In genomic region chr11:74697722-74698121, GRCh38 we compare ENCODE assay signal across 18 cellular contexts. TPM values are rescaled to one million over a fixed set of nuclear protein-coding genes. Genes with fewer than 3 reads are reported as not detected.
DNase-seq lines count a peak whose midpoint lies in the region; ATAC-seq and TF ChIP-seq lines count a peak whose summit lies in the region.
"Had no signal": no experiment of that assay in that cellular context is flagged by ENCODE, and none has a peak within 500 bp of the region (broad histone marks: within the 10 kb centered on the region; RNA-seq: fewer than 3 reads in every experiment).

No MANE protein-coding gene starts in this region.

- H3K27ac ChIP-seq in heart left ventricle (peak overlapping the region; percentile 24 to 89 (median 74)), gastroesophageal sphincter (peak overlapping the region; percentile 77 to 91 (median 86)), prostate gland (peak overlapping the region; percentile 19 to 63), uterus (peak overlapping the region; percentile 87 to 92)

- H3K9me3 Mint-ChIP-seq in activated CD4-positive, alpha-beta memory T cell treated with anti-CD3 and anti-CD28 coated beads for 36 hours = no peaks in the 10 kb centered on the region
- no peaks in the 10 kb centered on the region for H3K9me3 Mint-ChIP-seq in activated CD4-positive, alpha-beta T cell treated with anti-CD3 and anti-CD28 coated beads, Interleukin-2, amount 10 ng/mL, durations not matched to agents 24 days and 14 days
- H3K9me3 Mint-ChIP-seq: activated B cell treated with CpG ODN at 0.5 μM for 24 hours had no signal

- no peak for TF ChIP-seq EP300 in gastroesophageal sphincter (IDR thresholded peaks at IDR 0.05)

- peaks cover 9% of the 10 kb centered on the region for H3K27me3 Mint-ChIP-seq in activated CD4-positive, alpha-beta memory T cell treated with anti-CD3 and anti-CD28 coated beads for 36 hours
- peaks cover 1% of the 10 kb centered on the region for H3K27me3 Mint-ChIP-seq in activated CD4-positive, alpha-beta T cell treated with anti-CD3 and anti-CD28 coated beads, Interleukin-2, amount 10 ng/mL, durations not matched to agents 24 days and 14 days

- intact Hi-C loops in heart left ventricle (cut with DNase I) = no loop called here
- intact Hi-C loops in left cardiac atrium (cut with DNase I) = no loop called here
- intact Hi-C loops in prostate gland (cut with DNase I) = loop anchor here (5.0 kb wide), 1 partner anchor 85 kb away; no protein-coding TSS in a partner anchor
- intact Hi-C loops in uterus (cut with DNase I; ENCODE audit: low total_unique reads) = no loop called here
- intact Hi-C loops in activated CD4-positive, alpha-beta memory T cell treated with anti-CD3 and anti-CD28 coated beads for 36 hours (cut with micrococcal nuclease) = no loop called here
- intact Hi-C loops in activated CD4-positive, alpha-beta T cell treated with anti-CD3 and anti-CD28 coated beads, Interleukin-2, amount 10 ng/mL, durations not matched to agents 24 days and 14 days (cut with micrococcal nuclease) = no loop called here

- peaks cover 0 to 23% (median 14%) of the 10 kb centered on the region in 12 donors for H3K4me1 ChIP-seq in heart left ventricle
- H3K4me1 ChIP-seq in gastroesophageal sphincter = peaks cover 4 to 59% (median 9%) of the 10 kb centered on the region in 3 donors
- no peaks in the 10 kb centered on the region for H3K4me1 ChIP-seq in prostate gland (replicated peaks)
- H3K4me1 ChIP-seq in uterus = peaks cover 0 to 6% of the 10 kb centered on the region in 2 donors

- H3K4me3 ChIP-seq in heart left ventricle (no peak overlapping the region), gastroesophageal sphincter (no peak overlapping the region), prostate gland (no peak overlapping the region), uterus (no peak overlapping the region)

- DNase-seq in heart left ventricle (no peak), left cardiac atrium (no peak), prostate gland (ENCODE audit: low spot score) (no peak), uterus (no peak), LoVo (ENCODE audit: low spot score) (no peak)
- DNase-seq in activated CD4-positive, alpha-beta memory T cell treated with anti-CD3 and anti-CD28 coated beads for 36 hours = no peak
- no peak for DNase-seq in activated CD4-positive, alpha-beta T cell treated with anti-CD3 and anti-CD28 coated beads, Interleukin-2, amount 10 ng/mL, durations not matched to agents 24 days and 14 days
- DNase-seq: activated B cell treated with CpG ODN at 0.5 μM for 24 hours; activated CD8-positive, alpha-beta memory T cell treated with anti-CD3 and anti-CD28 coated beads, Interleukin-2, amount 10 ng/mL, durations not matched to agents 7 days and 5 days; activated naive CD4-positive, alpha-beta T cell treated with Interleukin-2 at 50 U/mL for 16 hours; erythroblast; NCI-H524; nucleus accumbens; stimulated activated CD4-positive, alpha-beta T cell treated with anti-CD3 and anti-CD28 coated beads, Interleukin-15, amount 100 ng/mL, for 24 hours had no signal

- H3K9me3 ChIP-seq in heart left ventricle (no peaks in the 10 kb centered on the region), gastroesophageal sphincter (no peaks in the 10 kb centered on the region), prostate gland (no peaks in the 10 kb centered on the region), uterus (no peaks in the 10 kb centered on the region)

- H3K36me3 ChIP-seq in heart left ventricle (no peaks in the 10 kb centered on the region), gastroesophageal sphincter (no peaks in the 10 kb centered on the region), prostate gland (no peaks in the 10 kb centered on the region), uterus (no peaks in the 10 kb centered on the region)

- no peaks in the 10 kb centered on the region for H3K4me1 Mint-ChIP-seq in activated CD4-positive, alpha-beta memory T cell treated with anti-CD3 and anti-CD28 coated beads for 36 hours (ENCODE audit: low read depth)
- peaks cover 8% of the 10 kb centered on the region for H3K4me1 Mint-ChIP-seq in activated CD4-positive, alpha-beta T cell treated with anti-CD3 and anti-CD28 coated beads, Interleukin-2, amount 10 ng/mL, durations not matched to agents 24 days and 14 days

- TF ChIP-seq CTCF in heart left ventricle (IDR thresholded peaks at IDR 0.05) (no peak), gastroesophageal sphincter (IDR thresholded peaks at IDR 0.05) (no peak), prostate gland (IDR thresholded peaks at IDR 0.05) (no peak), uterus (IDR thresholded peaks at IDR 0.05) (no peak)

- no peak overlapping the region for H3K27ac Mint-ChIP-seq in activated CD4-positive, alpha-beta memory T cell treated with anti-CD3 and anti-CD28 coated beads for 36 hours
- no peak overlapping the region for H3K27ac Mint-ChIP-seq in activated CD4-positive, alpha-beta T cell treated with anti-CD3 and anti-CD28 coated beads, Interleukin-2, amount 10 ng/mL, durations not matched to agents 24 days and 14 days
- H3K27ac Mint-ChIP-seq: activated B cell treated with CpG ODN at 0.5 μM for 24 hours; activated CD8-positive, alpha-beta memory T cell treated with anti-CD3 and anti-CD28 coated beads, Interleukin-2, amount 10 ng/mL, durations not matched to agents 7 days and 5 days had no signal

- H3K36me3 Mint-ChIP-seq in activated CD4-positive, alpha-beta memory T cell treated with anti-CD3 and anti-CD28 coated beads for 36 hours = no peaks in the 10 kb centered on the region
- no peaks in the 10 kb centered on the region for H3K36me3 Mint-ChIP-seq in activated CD4-positive, alpha-beta T cell treated with anti-CD3 and anti-CD28 coated beads, Interleukin-2, amount 10 ng/mL, durations not matched to agents 24 days and 14 days (ENCODE audit: low read depth)
- H3K36me3 Mint-ChIP-seq: activated CD8-positive, alpha-beta memory T cell treated with anti-CD3 and anti-CD28 coated beads, Interleukin-2, amount 10 ng/mL, durations not matched to agents 7 days and 5 days had no signal

- 74 to 87% (median 81%) methylated on average over 4 of the region's 4 CpGs for WGBS in heart left ventricle, 4 donors
- 64 to 70% methylated on average over 4 of the region's 4 CpGs for WGBS in gastroesophageal sphincter (ENCODE audit: low coverage in 1 of 2), 2 donors
- 63% methylated on average over 4 of the region's 4 CpGs for WGBS in prostate gland

- no peak overlapping the region for H3K4me3 Mint-ChIP-seq in activated CD4-positive, alpha-beta memory T cell treated with anti-CD3 and anti-CD28 coated beads for 36 hours
- H3K4me3 Mint-ChIP-seq in activated CD4-positive, alpha-beta T cell treated with anti-CD3 and anti-CD28 coated beads, Interleukin-2, amount 10 ng/mL, durations not matched to agents 24 days and 14 days = no peak overlapping the region
- H3K4me3 Mint-ChIP-seq: activated CD8-positive, alpha-beta memory T cell treated with anti-CD3 and anti-CD28 coated beads, Interleukin-2, amount 10 ng/mL, durations not matched to agents 7 days and 5 days had no signal

- TF ChIP-seq POLR2A in heart left ventricle (IDR thresholded peaks at IDR 0.05) (no peak), gastroesophageal sphincter (IDR thresholded peaks at IDR 0.05) (no peak), prostate gland (IDR thresholded peaks at IDR 0.05) (no peak), uterus (IDR thresholded peaks at IDR 0.05) (no peak)

- CTCF ChIA-PET in activated CD4-positive, alpha-beta memory T cell treated with anti-CD3 and anti-CD28 coated beads for 36 hours (lab: Charles Lee) = no interaction called here

- POLR2A ChIA-PET in activated CD4-positive, alpha-beta memory T cell treated with anti-CD3 and anti-CD28 coated beads for 36 hours (lab: Charles Lee) = no interaction called here

- no peak for ATAC-seq in heart left ventricle
- no peak for ATAC-seq in left cardiac atrium
- no peak for ATAC-seq in gastroesophageal sphincter
- ATAC-seq: activated CD8-positive, alpha-beta memory T cell treated with anti-CD3 and anti-CD28 coated beads, Interleukin-2, amount 10 ng/mL, durations not matched to agents 7 days and 5 days had no signal

- H3K27me3 ChIP-seq in heart left ventricle = no peaks in the 10 kb centered on the region
- no peaks in the 10 kb centered on the region for H3K27me3 ChIP-seq in gastroesophageal sphincter
- H3K27me3 ChIP-seq in prostate gland (replicated peaks; ENCODE audit: insufficient read depth) = no peaks in the 10 kb centered on the region
- H3K27me3 ChIP-seq in uterus = no peaks in the 10 kb centered on the region

RNA-seq across cellular contexts. Expression of gene CHRDL2, which starts 33.5 kb away (rescaled TPM):
- total RNA-seq in heart left ventricle (10 to 100 TPM in 1 of 9 donors, 1 to 10 TPM in 8; 1.5 to 13.4 (median 3.4) TPM), left cardiac atrium (10 to 100 TPM in 1 of 2 donors, 1 to 10 TPM in 1; 6.1 to 25.4 TPM), gastroesophageal sphincter (10 to 100 TPM in 1 of 4 donors, 1 to 10 TPM in 2, not detected in 1; 1.5 to 13.6 (median 1.7) TPM), prostate gland (1 to 10 TPM in 1 of 2 donors, under 1 TPM in 1; 0.09 to 9.1 TPM), uterus (100 to 1,000 TPM in 1 of 4 donors, 1 to 10 TPM in 1, under 1 TPM in 2; 0.41 to 115 (median 2.9) TPM)
- polyA plus RNA-seq in heart left ventricle = 1 to 10 TPM; 1.5 to 4.4 TPM
- total RNA-seq in activated CD4-positive, alpha-beta memory T cell treated with anti-CD3 and anti-CD28 coated beads for 36 hours = not detected
- not detected in 2 replicates for total RNA-seq in activated CD4-positive, alpha-beta T cell treated with anti-CD3 and anti-CD28 coated beads, Interleukin-2, amount 10 ng/mL, durations not matched to agents 24 days and 14 days
- total RNA-seq: activated B cell treated with CpG ODN at 0.5 μM for 24 hours; activated CD8-positive, alpha-beta memory T cell treated with anti-CD3 and anti-CD28 coated beads, Interleukin-2, amount 10 ng/mL, durations not matched to agents 7 days and 5 days; cerebellum; LHCN-M2; lower leg skin had no signal

RNA-seq across cellular contexts. Expression of gene RNF169, which starts 50.9 kb away (rescaled TPM):
- total RNA-seq in heart left ventricle = 10 to 100 TPM in 7 of 9 donors, 1 to 10 TPM in 2; 8.4 to 16.1 (median 10.7) TPM
- 1 to 10 TPM; 1.6 to 4.3 TPM for polyA plus RNA-seq in heart left ventricle
- total RNA-seq in left cardiac atrium = 10 to 100 TPM; 10.3 to 11.6 TPM
- total RNA-seq in gastroesophageal sphincter = 10 to 100 TPM; 26.0 to 31.8 (median 29.3) TPM
- total RNA-seq in prostate gland = 10 to 100 TPM; 19.7 to 21.2 TPM
- total RNA-seq in uterus = 10 to 100 TPM; 15.0 to 42.4 (median 25.0) TPM
- 10 to 100 TPM; 14.3 to 14.9 TPM for total RNA-seq in activated CD4-positive, alpha-beta memory T cell treated with anti-CD3 and anti-CD28 coated beads for 36 hours
- 15.2 TPM in 2 replicates for total RNA-seq in activated CD4-positive, alpha-beta T cell treated with anti-CD3 and anti-CD28 coated beads, Interleukin-2, amount 10 ng/mL, durations not matched to agents 24 days and 14 days
